ENCODE assay signal across 21 cellular contexts in genomic region chr22:39270280-39270679, GRCh38.
"Had no signal": no experiment of that assay in that cellular context is flagged by ENCODE, and none has a peak within 500 bp of the region (broad histone marks: within the 10 kb centered on the region; RNA-seq: fewer than 3 reads in every experiment).

No MANE protein-coding gene starts in this region.

- H3K9ac ChIP-seq: parathyroid adenoma had no signal

- DNase-seq: cerebellar nuclear complex; effector CD4-positive, alpha-beta T cell; endodermal cell; foreskin melanocyte; islet precursor cell; mesendoderm; naive B cell; retina; spleen; stimulated activated CD4-positive, alpha-beta T cell treated with anti-CD3 and anti-CD28 coated beads, Interleukin-15, amount 100 ng/mL, for 24 hours; stimulated activated CD4-positive, alpha-beta T cell treated with anti-CD3 and anti-CD28 coated beads, Interleukin-1b, Interleukin-23, amount 100 ng/mL, for 48 hours; stimulated activated CD4-positive, alpha-beta T cell treated with anti-CD3 and anti-CD28 coated beads, Interleukin-4, amount 100 ng/mL, for 4 hours; stimulated activated naive CD4-positive, alpha-beta T cell treated with Interleukin-2 at 50 U/mL for 16 hours; thyroid gland had no signal

- H2AFZ ChIP-seq: parathyroid adenoma had no signal

- H3K4me3 ChIP-seq: left lung, lung, prostate gland, spleen, suprapubic skin, thyroid gland, vagina had no signal

- H3K9me3 ChIP-seq: left lung, prostate gland, suprapubic skin, thyroid gland, vagina had no signal

- H3K27ac ChIP-seq: left lung, parathyroid adenoma, prostate gland, spleen, suprapubic skin, thyroid gland, vagina had no signal

- ATAC-seq: left lung, sciatic nerve had no signal

- H3K4me1 ChIP-seq: parathyroid adenoma, prostate gland, thyroid gland, vagina had no signal

- H3K27me3 ChIP-seq: left lung, suprapubic skin, thyroid gland, vagina had no signal

- H3K36me3 ChIP-seq: left lung, prostate gland, spleen, suprapubic skin, thyroid gland, vagina had no signal
